ENCODE assay signal across 8 cellular contexts in the genomic region with DNA sequence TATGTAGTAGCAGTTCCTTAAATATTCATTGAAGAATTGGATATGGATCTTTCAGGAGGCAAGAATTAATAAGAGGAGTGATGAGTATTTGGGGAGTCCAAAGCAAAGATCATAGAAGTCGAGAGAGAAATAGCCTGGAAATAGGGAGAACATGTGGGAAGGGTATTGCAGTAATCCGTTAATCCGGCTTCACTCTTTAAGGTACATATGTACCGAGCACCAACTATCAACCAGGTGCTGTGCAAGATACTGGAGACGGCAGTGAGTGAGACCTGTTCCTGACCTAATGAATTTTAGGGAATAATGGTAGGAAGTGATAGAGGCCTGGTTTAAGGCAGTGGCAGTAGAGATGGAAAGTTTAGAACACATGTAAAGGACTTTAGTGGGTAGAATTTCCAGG. TPM values are rescaled to one million over a fixed set of nuclear protein-coding genes. Genes with fewer than 3 reads are reported as not detected.
DNase-seq lines count a peak whose midpoint lies in the region; ATAC-seq, FAIRE-seq and TF ChIP-seq lines count a peak whose summit lies in the region.

No MANE protein-coding gene starts in this region.

- TF ChIP-seq POLR2A in heart left ventricle (IDR thresholded peaks at IDR 0.05) (no peak), K562 (conservative IDR thresholded peaks at IDR 0.05) (no peak)

- H3K4me2 ChIP-seq in K562 (ENCODE audit: insufficient read depth, low read length): peak overlapping the region; percentile 98

- peaks cover 18% of the 10 kb centered on the region for H3K36me3 Mint-ChIP-seq in memory B cell

- no TSS peak for BruUV-seq in K562 (replicated peaks; lab: Mats Ljungman, UMichigan)

- peak overlapping the region; percentile 94 to 98; a peak in 3 of 4 replicates for H3K9ac ChIP-seq in K562 (ENCODE audit: insufficient read depth in 1 of 2, low read depth in 2 of 2, low read length in 2 of 2)

- H3K9me3 ChIP-seq in heart left ventricle: no peaks in the 10 kb centered on the region
- H3K9me3 ChIP-seq in K562 (replicated peaks; ENCODE audit: control insufficient read depth, insufficient read depth, low read depth, low read length): no peaks in the 10 kb centered on the region

- TF ChIP-seq RAD21 in K562 (CRISPR knock-in tag; conservative IDR thresholded peaks at IDR 0.05 in 1 of 2, IDR thresholded peaks at IDR 0.05 in 1 of 2): no peak

- in situ Hi-C loops in K562 (cut with MboI): no loop called here

- POLR2A ChIA-PET in K562 (lab: Yijun Ruan, JAX): no interaction called here

- DNase-seq in heart left ventricle (no peak), cardiac septum (ENCODE audit: low spot score) (no peak), K562 (ENCODE audit: extremely low read depth in 1 of 4, low spot score in 3 of 4) (no peak), memory B cell (ENCODE audit: low spot score in 2 of 2) (no peak), NCI-H1930 (lab: John Stamatoyannopoulos, UW) (no peak), epidermal melanocyte (ENCODE audit: insufficient read length, low spot score) (no peak), RPMI8226 (no peak)

- peaks cover 51% of the 10 kb centered on the region for H3K79me2 ChIP-seq in K562 (ENCODE audit: control insufficient read depth, insufficient read depth, low read length)

- intact Hi-C loops in heart left ventricle (cut with DNase I): loop anchor here in 4 of 10 donors (2.0 to 10.0 kb wide), 3 partner anchors 54 to 322 kb away; partner anchors contain the start of genes EIF5A (in 3 of the 4) and CD68 (in 1 of the 4)
- intact Hi-C loops in cardiac septum (cut with DNase I): loop anchor here (5.0 kb wide), 1 partner anchor 319 kb away; no protein-coding TSS in a partner anchor
- intact Hi-C loops in K562 (cut with micrococcal nuclease): loop anchor here (2.0 kb wide), 1 partner anchor 14 kb away; the partner anchor contains the start of gene PHF23

- no peak overlapping the region; the same call in 1 of the 2 replicates for H2AFZ ChIP-seq in K562 (ENCODE audit: low read depth, low read length)

- 73 to 79% (median 75%) methylated on average over 5 of the region's 5 CpGs for WGBS in heart left ventricle, 4 donors
- WGBS in K562 (ENCODE audit: insufficient coverage, low coverage, missing lambda C conversion rate): 0% methylated on average over 4 of the region's 5 CpGs
- 70% methylated on average over 5 of the region's 5 CpGs for WGBS in urinary bladder

- peaks cover 0 to 48% (median 41%) of the 10 kb centered on the region in 9 donors for H3K36me3 ChIP-seq in heart left ventricle
- peaks cover 51% of the 10 kb centered on the region; the same call in 2 of the 3 replicates for H3K36me3 ChIP-seq in K562 (ENCODE audit: control insufficient read depth, insufficient read depth, low read length)
- no peaks in the 10 kb centered on the region for H3K36me3 ChIP-seq in urinary bladder (ENCODE audit: insufficient read depth)

- H3K27ac ChIP-seq in heart left ventricle: peak overlapping the region; percentile 96 to 100 (median 99)
- H3K27ac ChIP-seq in K562 (ENCODE audit: extremely low read depth, low read depth, low read length): peak overlapping the region; percentile 96
- H3K27ac ChIP-seq in urinary bladder (ENCODE audit: low read depth): no peak overlapping the region

- TF ChIP-seq CTCF in heart left ventricle (IDR thresholded peaks at IDR 0.05) (no peak), K562 (IDR thresholded peaks at IDR 0.05 in 2 of 3, conservative IDR thresholded peaks at IDR 0.05 in 1 of 3; ENCODE audit: insufficient read depth in 2 of 3, low read depth in 1 of 3, low read length in 3 of 3) (no peak)

- H3K27me3 Mint-ChIP-seq in memory B cell: no peaks in the 10 kb centered on the region

- H3K9me3 Mint-ChIP-seq in memory B cell: no peaks in the 10 kb centered on the region

- H3K27ac Mint-ChIP-seq in memory B cell: peak overlapping the region; percentile 99

- ATAC-seq in heart left ventricle: no peak
- no peak for ATAC-seq in K562
- no peak for ATAC-seq in memory B cell (ENCODE audit: low read depth)

- peaks cover 26% of the 10 kb centered on the region for H3K4me1 Mint-ChIP-seq in memory B cell

- TF ChIP-seq EP300 in K562 (IDR thresholded peaks at IDR 0.05; ENCODE audit: low read length): no peak

- FAIRE-seq in K562 (lab: Jason Lieb, UNC): no peak

- peak overlapping the region; percentile 57 to 100 (median 94) for H3K4me3 ChIP-seq in heart left ventricle
- H3K4me3 ChIP-seq in K562: peak overlapping the region; percentile 95
- peak overlapping the region; percentile 39 for H3K4me3 ChIP-seq in urinary bladder (ENCODE audit: low read depth, low read length)

- no peaks in the 10 kb centered on the region for H4K20me1 ChIP-seq in K562 (replicated peaks; ENCODE audit: control insufficient read depth, insufficient read depth, low read length)

- H3K4me3 Mint-ChIP-seq in memory B cell: peak overlapping the region; percentile 89

- CTCF ChIA-PET in K562 (lab: Yijun Ruan, JAX; ENCODE audit: low intra/inter-chr PET ratio): no interaction called here

- H3K27me3 ChIP-seq in heart left ventricle: no peaks in the 10 kb centered on the region
- no peaks in the 10 kb centered on the region for H3K27me3 ChIP-seq in K562 (ENCODE audit: control insufficient read depth in 2 of 2, insufficient read depth in 2 of 2, low read length in 2 of 2)

- peaks cover 8 to 42% (median 37%) of the 10 kb centered on the region in 12 donors for H3K4me1 ChIP-seq in heart left ventricle
- H3K4me1 ChIP-seq in K562 (replicated peaks in 1 of 2; ENCODE audit: control insufficient read depth in 2 of 2, insufficient read depth in 2 of 2, low read length in 2 of 2): peaks cover 13 to 19% of the 10 kb centered on the region in 2 experiments; a peak in 4 of 5 replicates
- H3K4me1 ChIP-seq in urinary bladder (ENCODE audit: insufficient read depth): peaks cover 3% of the 10 kb centered on the region

- no peaks in the 10 kb centered on the region for H3K9me1 ChIP-seq in K562 (ENCODE audit: control insufficient read depth, insufficient read depth, low read length)

RNA-seq across cellular contexts. Expression of gene ELP5, which starts 1.1 kb away (rescaled TPM):
- total RNA-seq in heart left ventricle (10 to 100 TPM; 28.0 to 87.2 (median 52.6) TPM), cardiac septum (57.5 TPM), K562 (2014; rRNA removed) (52.9 and 65.1 TPM in 2 replicates), K562 (2014; rRNA removed; fragmentation: Illumina TruSeq; extraction: Trizol) (25.5 and 25.7 TPM in 2 replicates), K562 (2015; rRNA removed; fragmentation: Illumina TruSeq; extraction: Trizol) (36.6 and 38.1 TPM in 2 replicates), K562 (2021) (61.1 and 61.4 TPM in 2 replicates), urinary bladder (17.7 TPM)
- polyA plus RNA-seq in heart left ventricle (10 to 100 TPM; 33.5 to 47.0 TPM), K562 (2011; rRNA removed) (41.1 and 45.5 TPM in 2 replicates), K562 (2014; fragmentation: Illumina TruSeq; extraction: Trizol) (67.2 and 72.9 TPM in 2 replicates), K562 (2014; fragmentation: Nextera tagmentation; extraction: Ambion mirVana) (10 to 100 TPM; 48.8 to 77.9 TPM), K562 (2014; rRNA removed) (72.9 and 90.0 TPM in 2 replicates), urinary bladder (39.2 TPM)
- total RNA-seq in K562 (2011; cell fraction: chromatin; rRNA removed; ENCODE audit: low replicate concordance): 28.4 and 69.3 TPM in 2 replicates
- 49.4 and 51.6 TPM in 2 replicates for total RNA-seq in K562 (2011; cell fraction: nucleolus; rRNA removed)
- total RNA-seq in K562 (2011; cell fraction: nucleoplasm; rRNA removed): 43.8 and 45.5 TPM in 2 replicates
- polyA plus RNA-seq in K562 (2011; cell fraction: cytosol; rRNA removed): 72.7 and 84.6 TPM in 2 replicates
- 74.5 and 78.4 TPM in 2 replicates for polyA plus RNA-seq in K562 (2011; cell fraction: nucleus; rRNA removed)
- 54.2 and 70.9 TPM in 2 replicates for polyA plus RNA-seq in K562 (2012)
- polyA minus RNA-seq in K562 (2011; rRNA and poly(A)+ RNA removed): 21.2 and 32.3 TPM in 2 replicates
- polyA minus RNA-seq in K562 (2011; cell fraction: cytosol; rRNA and poly(A)+ RNA removed): 21.1 and 28.9 TPM in 2 replicates
- 13.3 and 18.7 TPM in 2 replicates for polyA minus RNA-seq in K562 (2011; cell fraction: nucleus; rRNA and poly(A)+ RNA removed)

RNA-seq across cellular contexts. Expression of gene CTDNEP1, which starts 1.5 kb away (rescaled TPM):
- 100 to 1,000 TPM in 6 of 9 donors, 10 to 100 TPM in 3; 54.0 to 126 (median 107) TPM for total RNA-seq in heart left ventricle
- polyA plus RNA-seq in heart left ventricle: 100 to 1,000 TPM in 1 of 2 donors, 10 to 100 TPM in 1; 54.4 to 120 TPM
- 111 TPM for total RNA-seq in cardiac septum
- 89.9 and 155 TPM in 2 replicates for total RNA-seq in K562 (2011; cell fraction: chromatin; rRNA removed; ENCODE audit: low replicate concordance)
- total RNA-seq in K562 (2011; cell fraction: nucleolus; rRNA removed): 115 and 117 TPM in 2 replicates
- 129 and 140 TPM in 2 replicates for total RNA-seq in K562 (2011; cell fraction: nucleoplasm; rRNA removed)
- total RNA-seq in K562 (2014; rRNA removed): 28.5 and 34.9 TPM in 2 replicates
- 16.6 and 17.8 TPM in 2 replicates for total RNA-seq in K562 (2014; rRNA removed; fragmentation: Illumina TruSeq; extraction: Trizol)
- 22.4 and 23.0 TPM in 2 replicates for total RNA-seq in K562 (2015; rRNA removed; fragmentation: Illumina TruSeq; extraction: Trizol)
- 98.9 and 102 TPM in 2 replicates for total RNA-seq in K562 (2021)
- polyA plus RNA-seq in K562 (2011; rRNA removed): 61.4 and 81.4 TPM in 2 replicates
- polyA plus RNA-seq in K562 (2011; cell fraction: cytosol; rRNA removed): 88.4 and 90.5 TPM in 2 replicates
- 93.5 and 104 TPM in 2 replicates for polyA plus RNA-seq in K562 (2011; cell fraction: nucleus; rRNA removed)
- polyA plus RNA-seq in K562 (2012): 107 and 141 TPM in 2 replicates
- 146 and 150 TPM in 2 replicates for polyA plus RNA-seq in K562 (2014; fragmentation: Illumina TruSeq; extraction: Trizol)
- polyA plus RNA-seq in K562 (2014; fragmentation: Nextera tagmentation; extraction: Ambion mirVana): 10 to 100 TPM; 10.7 to 13.0 TPM
- polyA plus RNA-seq in K562 (2014; rRNA removed): 64.6 and 74.6 TPM in 2 replicates
- polyA minus RNA-seq in K562 (2011; rRNA and poly(A)+ RNA removed): 48.9 and 53.2 TPM in 2 replicates
- 64.0 and 77.7 TPM in 2 replicates for polyA minus RNA-seq in K562 (2011; cell fraction: cytosol; rRNA and poly(A)+ RNA removed)
- polyA minus RNA-seq in K562 (2011; cell fraction: nucleus; rRNA and poly(A)+ RNA removed): 18.8 and 38.0 TPM in 2 replicates
- total RNA-seq in urinary bladder: 40.0 TPM
- 89.2 TPM for polyA plus RNA-seq in urinary bladder

RNA-seq across cellular contexts. Expression of gene CLDN7, which starts 9.2 kb away (rescaled TPM):
- total RNA-seq in heart left ventricle: 1 to 10 TPM in 5 of 9 donors, under 1 TPM in 2, not detected in 2; 0.36 to 2.6 (median 2.0) TPM
- polyA plus RNA-seq in heart left ventricle: 1 to 10 TPM; 1.1 to 1.3 TPM
- 0.75 TPM for total RNA-seq in cardiac septum
- total RNA-seq in K562 (2011; cell fraction: chromatin; rRNA removed; ENCODE audit: low replicate concordance): 19.6 and 42.6 TPM in 2 replicates
- 35.5 and 39.7 TPM in 2 replicates for total RNA-seq in K562 (2011; cell fraction: nucleolus; rRNA removed)
- total RNA-seq in K562 (2011; cell fraction: nucleoplasm; rRNA removed): 20.2 and 25.8 TPM in 2 replicates
- 6.7 and 10.4 TPM in 2 replicates for total RNA-seq in K562 (2014; rRNA removed)
- total RNA-seq in K562 (2014; rRNA removed; fragmentation: Illumina TruSeq; extraction: Trizol): 2.4 and 3.2 TPM in 2 replicates
- 5.4 and 6.8 TPM in 2 replicates for total RNA-seq in K562 (2015; rRNA removed; fragmentation: Illumina TruSeq; extraction: Trizol)
- total RNA-seq in K562 (2021): 9.1 and 13.7 TPM in 2 replicates
- 9.9 and 14.2 TPM in 2 replicates for polyA plus RNA-seq in K562 (2011; rRNA removed)
- polyA plus RNA-seq in K562 (2011; cell fraction: cytosol; rRNA removed): 15.6 and 18.1 TPM in 2 replicates
- 65.6 and 71.0 TPM in 2 replicates for polyA plus RNA-seq in K562 (2011; cell fraction: nucleus; rRNA removed)
- 10.1 and 20.8 TPM in 2 replicates for polyA plus RNA-seq in K562 (2012)
- 7.6 and 11.1 TPM in 2 replicates for polyA plus RNA-seq in K562 (2014; fragmentation: Illumina TruSeq; extraction: Trizol)
- polyA plus RNA-seq in K562 (2014; fragmentation: Nextera tagmentation; extraction: Ambion mirVana): 1 to 10 TPM; 2.2 to 4.0 TPM
- 14.5 and 15.6 TPM in 2 replicates for polyA plus RNA-seq in K562 (2014; rRNA removed)
- 4.0 and 4.2 TPM in 2 replicates for polyA minus RNA-seq in K562 (2011; rRNA and poly(A)+ RNA removed)
- polyA minus RNA-seq in K562 (2011; cell fraction: cytosol; rRNA and poly(A)+ RNA removed): 1.8 and 3.0 TPM in 2 replicates
- polyA minus RNA-seq in K562 (2011; cell fraction: nucleus; rRNA and poly(A)+ RNA removed): 6.5 and 6.6 TPM in 2 replicates
- 24.2 TPM for total RNA-seq in urinary bladder
- 34.4 TPM for polyA plus RNA-seq in urinary bladder

RNA-seq across cellular contexts. Expression of gene GABARAP, which starts 10.8 kb away (rescaled TPM):
- total RNA-seq in heart left ventricle (100 to 1,000 TPM; 293 to 591 (median 491) TPM), cardiac septum (449 TPM), K562 (2014; rRNA removed) (47.5 and 75.8 TPM in 2 replicates), K562 (2014; rRNA removed; fragmentation: Illumina TruSeq; extraction: Trizol) (104 and 117 TPM in 2 replicates), K562 (2015; rRNA removed; fragmentation: Illumina TruSeq; extraction: Trizol) (114 TPM in 2 replicates), K562 (2021) (152 and 155 TPM in 2 replicates), urinary bladder (246 TPM)
- polyA plus RNA-seq in heart left ventricle (100 to 1,000 TPM; 580 to 674 TPM), K562 (2011; rRNA removed) (152 and 170 TPM in 2 replicates), K562 (2014; fragmentation: Illumina TruSeq; extraction: Trizol) (309 and 373 TPM in 2 replicates), K562 (2014; fragmentation: Nextera tagmentation; extraction: Ambion mirVana) (100 to 1,000 TPM; 246 to 279 TPM), K562 (2014; rRNA removed) (130 and 135 TPM in 2 replicates), urinary bladder (681 TPM)
- 24.6 and 29.6 TPM in 2 replicates for total RNA-seq in K562 (2011; cell fraction: chromatin; rRNA removed; ENCODE audit: low replicate concordance)
- total RNA-seq in K562 (2011; cell fraction: nucleolus; rRNA removed): 22.9 and 27.7 TPM in 2 replicates
- 36.2 and 50.7 TPM in 2 replicates for total RNA-seq in K562 (2011; cell fraction: nucleoplasm; rRNA removed)
- 165 and 263 TPM in 2 replicates for polyA plus RNA-seq in K562 (2011; cell fraction: cytosol; rRNA removed)
- 57.4 and 88.4 TPM in 2 replicates for polyA plus RNA-seq in K562 (2011; cell fraction: nucleus; rRNA removed)
- 192 and 504 TPM in 2 replicates for polyA plus RNA-seq in K562 (2012)
- 102 and 103 TPM in 2 replicates for polyA minus RNA-seq in K562 (2011; rRNA and poly(A)+ RNA removed)
- 54.3 and 65.2 TPM in 2 replicates for polyA minus RNA-seq in K562 (2011; cell fraction: cytosol; rRNA and poly(A)+ RNA removed)
- 10.8 and 28.3 TPM in 2 replicates for polyA minus RNA-seq in K562 (2011; cell fraction: nucleus; rRNA and poly(A)+ RNA removed)

RNA-seq across cellular contexts. Expression of gene PHF23, which starts 13.8 kb away (rescaled TPM):
- total RNA-seq in heart left ventricle (10 to 100 TPM; 19.1 to 36.7 (median 23.0) TPM), cardiac septum (20.5 TPM), K562 (2014; rRNA removed) (39.0 and 49.9 TPM in 2 replicates), K562 (2014; rRNA removed; fragmentation: Illumina TruSeq; extraction: Trizol) (27.8 and 28.1 TPM in 2 replicates), K562 (2015; rRNA removed; fragmentation: Illumina TruSeq; extraction: Trizol) (50.1 and 51.1 TPM in 2 replicates), K562 (2021) (33.7 and 38.6 TPM in 2 replicates), urinary bladder (18.8 TPM)
- polyA plus RNA-seq in heart left ventricle (10 to 100 TPM; 13.7 to 31.8 TPM), K562 (2011; rRNA removed) (25.0 and 32.7 TPM in 2 replicates), K562 (2014; fragmentation: Illumina TruSeq; extraction: Trizol) (53.1 and 87.5 TPM in 2 replicates), K562 (2014; fragmentation: Nextera tagmentation; extraction: Ambion mirVana) (1 to 10 TPM; 7.4 TPM), K562 (2014; rRNA removed) (34.1 and 36.1 TPM in 2 replicates), urinary bladder (39.0 TPM)
- 21.4 and 38.4 TPM in 2 replicates for total RNA-seq in K562 (2011; cell fraction: chromatin; rRNA removed; ENCODE audit: low replicate concordance)
- 20.0 and 20.1 TPM in 2 replicates for total RNA-seq in K562 (2011; cell fraction: nucleolus; rRNA removed)
- total RNA-seq in K562 (2011; cell fraction: nucleoplasm; rRNA removed): 23.5 and 23.7 TPM in 2 replicates
- 20.0 and 33.8 TPM in 2 replicates for polyA plus RNA-seq in K562 (2011; cell fraction: cytosol; rRNA removed)
- 16.8 and 28.4 TPM in 2 replicates for polyA plus RNA-seq in K562 (2011; cell fraction: nucleus; rRNA removed)
- 27.6 and 38.6 TPM in 2 replicates for polyA plus RNA-seq in K562 (2012)
- 20.2 and 26.4 TPM in 2 replicates for polyA minus RNA-seq in K562 (2011; rRNA and poly(A)+ RNA removed)
- 14.2 and 19.9 TPM in 2 replicates for polyA minus RNA-seq in K562 (2011; cell fraction: cytosol; rRNA and poly(A)+ RNA removed)
- 7.1 and 10.6 TPM in 2 replicates for polyA minus RNA-seq in K562 (2011; cell fraction: nucleus; rRNA and poly(A)+ RNA removed)

Comparison
In these comparisons a context has a peak if more than half of its experiments do, and no peak if none do; other contexts are left out.
1. H3K4me3 ChIP-seq: peak in every context shown above with its lines; median percentile 95 in K562; 94 in heart left ventricle; 39 in urinary bladder.